In the genomic region with DNA sequence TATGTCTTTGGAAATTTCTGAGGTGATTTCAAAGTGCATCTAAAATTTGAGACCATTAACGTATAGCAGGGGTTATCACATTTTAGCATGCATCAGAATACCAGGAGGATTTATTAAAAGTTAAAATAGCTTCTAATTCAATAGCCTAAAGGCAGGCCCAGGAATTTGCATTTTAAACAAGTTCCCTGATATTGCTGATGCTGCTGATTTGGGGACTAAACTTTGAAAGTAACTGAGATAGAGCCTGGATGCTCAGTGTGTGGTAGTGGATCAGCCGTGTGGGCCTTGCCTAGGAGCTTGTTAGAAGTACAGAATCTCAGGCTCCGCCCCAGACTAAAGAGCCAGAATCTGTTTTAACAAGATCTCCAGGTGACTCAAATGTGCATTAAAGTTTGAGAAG, we compare ENCODE assay signal across 34 cellular contexts.
"Had no signal": no experiment of that assay in that cellular context is flagged by ENCODE, and none has a peak within 500 bp of the region (broad histone marks: within the 10 kb centered on the region; RNA-seq: fewer than 3 reads in every experiment).

No MANE protein-coding gene starts in this region.

- H3K36me3 ChIP-seq: adrenal gland, brain microvascular endothelial cell, breast epithelium, cardiac muscle cell had no signal

- H3K4me3 ChIP-seq: adrenal gland, body of pancreas, breast epithelium, cardiac muscle cell had no signal

- H3K27me3 ChIP-seq: adrenal gland, body of pancreas, brain microvascular endothelial cell, breast epithelium, cardiac muscle cell had no signal

- H3K9me3 ChIP-seq: adrenal gland, breast epithelium had no signal

- H3K27ac ChIP-seq: adrenal gland, body of pancreas, brain microvascular endothelial cell, breast epithelium, cardiac muscle cell, VCaP had no signal

- ATAC-seq: activated CD8-positive, alpha-beta T cell treated with anti-CD3 and anti-CD28 coated beads for 36 hours; activated naive CD4-positive, alpha-beta T cell treated with anti-CD3 and anti-CD28 coated beads, Interleukin-2, amount 50 U/mL, for 72 hours; activated T-cell treated with anti-CD3 and anti-CD28 coated beads, Interleukin-2, amount 50 U/mL, for 4 hours; activated T-cell treated with anti-CD3 and anti-CD28 coated beads, Interleukin-2, amount 50 U/mL, for 72 hours; activated T-helper 17 cell treated with anti-CD3 and anti-CD28 coated beads, Interleukin-2, amount 50 U/mL, for 72 hours; body of pancreas; T-helper 17 cell had no signal

- FAIRE-seq: astrocyte, TTC549 had no signal

- DNase-seq: activated B cell treated with CpG ODN at 0.5 μM for 24 hours; activated CD4-positive, alpha-beta memory T cell treated with anti-CD3 and anti-CD28 coated beads for 36 hours; activated CD4-positive, alpha-beta T cell treated with anti-CD3 and anti-CD28 coated beads for 4 hours; activated CD4-positive, alpha-beta T cell treated with anti-CD3 and anti-CD28 coated beads, Interleukin-2, amount 10 ng/mL, durations not matched to agents 24 days and 14 days; activated CD4-positive, alpha-beta T cell treated with anti-CD3 and anti-CD28 coated beads, Interleukin-2, amount 50 U/mL, for 1 hour; activated CD4-positive, alpha-beta T cell treated with anti-CD3 and anti-CD28 coated beads, Interleukin-2, amount 50 U/mL, for 4 hours; activated CD4-positive, CD25-positive, alpha-beta regulatory T cell treated with anti-CD3 and anti-CD28 coated beads, Interleukin-2, amount 50 U/mL, for 72 hours; activated CD8-positive, alpha-beta memory T cell treated with anti-CD3 and anti-CD28 coated beads, Interleukin-2, amount 50 U/mL, for 4 hours; activated CD8-positive, alpha-beta T cell treated with anti-CD3 and anti-CD28 coated beads for 36 hours; activated effector memory CD4-positive, alpha-beta T cell treated with anti-CD3 and anti-CD28 coated beads, Interleukin-2, amount 50 U/mL, for 16 hours; activated gamma-delta T cell treated with Interleukin-2 at 50 U/mL for 16 hours; activated naive CD4-positive, alpha-beta T cell; activated naive CD4-positive, alpha-beta T cell treated with anti-CD3 and anti-CD28 coated beads for 36 hours; activated naive CD4-positive, alpha-beta T cell treated with anti-CD3 and anti-CD28 coated beads, Interleukin-2, amount 50 U/mL, for 16 hours; activated naive CD8-positive, alpha-beta T cell treated with anti-CD3 and anti-CD28 coated beads for 36 hours; activated T-cell treated with anti-CD3 and anti-CD28 coated beads for 4 hours; activated T-cell treated with anti-CD3 and anti-CD28 coated beads, Interleukin-2, amount 50 U/mL, for 1 hour; activated T-cell treated with anti-CD3 and anti-CD28 coated beads, Interleukin-2, amount 50 U/mL, for 4 hours; activated T-cell treated with anti-CD3 and anti-CD28 coated beads, Interleukin-2, amount 50 U/mL, for 72 hours; adrenal gland; amniotic stem cell; aorta; body of pancreas; brain microvascular endothelial cell; caudate nucleus; cerebellar nuclear complex; T-helper 17 cell had no signal

- H3K4me1 ChIP-seq: adrenal gland, body of pancreas, breast epithelium had no signal
